In the genomic region with DNA sequence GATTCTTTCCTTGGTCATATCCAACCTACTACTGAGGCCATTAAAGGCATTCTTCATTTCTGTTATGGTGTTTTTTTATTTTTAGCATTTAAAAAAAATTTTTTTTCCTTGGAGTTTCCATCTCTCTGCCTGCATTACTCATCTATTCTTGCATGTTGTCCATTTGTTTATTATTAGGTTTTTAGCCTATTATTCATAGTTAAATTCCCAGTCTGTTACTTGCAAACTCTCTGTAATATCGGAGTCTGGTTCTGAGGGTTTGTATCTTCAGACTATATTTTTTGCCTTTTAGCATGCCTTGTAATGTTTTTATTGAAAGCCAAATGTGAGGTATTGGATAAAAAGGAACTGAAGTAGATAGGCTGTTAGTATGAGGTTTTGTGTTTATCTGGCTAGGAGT, we compare ENCODE assay signal across 14 cellular contexts.
"Had no signal": no experiment of that assay in that cellular context is flagged by ENCODE, and none has a peak within 500 bp of the region (broad histone marks: within the 10 kb centered on the region; RNA-seq: fewer than 3 reads in every experiment).

No MANE protein-coding gene starts in this region.

- H3K27me3 Mint-ChIP-seq: activated CD4-positive, alpha-beta T cell treated with anti-CD3 and anti-CD28 coated beads, Interleukin-2, amount 10 ng/mL, durations not matched to agents 7 days and 5 days had no signal

- H3K4me1 Mint-ChIP-seq: activated CD4-positive, alpha-beta T cell treated with anti-CD3 and anti-CD28 coated beads, Interleukin-2, amount 10 ng/mL, durations not matched to agents 7 days and 5 days; nephron progenitor cell had no signal

- H3K4me1 ChIP-seq: right lobe of liver, tibial nerve, uterus had no signal

- H3K4me3 ChIP-seq: right lobe of liver, tibial nerve, uterus had no signal

- H3K36me3 ChIP-seq: right lobe of liver, tibial nerve, uterus had no signal

- H3K4me3 Mint-ChIP-seq: activated CD4-positive, alpha-beta T cell treated with anti-CD3 and anti-CD28 coated beads, Interleukin-2, amount 10 ng/mL, durations not matched to agents 7 days and 5 days; nephron progenitor cell had no signal

- DNase-seq: activated CD4-positive, alpha-beta T cell treated with anti-CD3 and anti-CD28 coated beads, Interleukin-2, amount 10 ng/mL, durations not matched to agents 7 days and 5 days; activated CD8-positive, alpha-beta memory T cell treated with anti-CD3 and anti-CD28 coated beads, Interleukin-2, amount 50 U/mL, for 48 hours; activated naive CD4-positive, alpha-beta T cell treated with Interleukin-2 at 50 U/mL for 16 hours; aorta; hypothalamus; left ventricle myocardium superior; mesendoderm; nephron progenitor cell; right lobe of liver; stimulated activated CD4-positive, alpha-beta T cell treated with anti-CD3 and anti-CD28 coated beads, Interleukin-1b, Interleukin-23, amount 100 ng/mL, for 48 hours; uterus had no signal

- H3K27me3 ChIP-seq: right lobe of liver, tibial nerve, uterus had no signal

- FAIRE-seq: bronchial epithelial cell, TTC549 had no signal

- H3K27ac ChIP-seq: right lobe of liver, tibial nerve, uterus had no signal

- H3K27ac Mint-ChIP-seq: activated CD4-positive, alpha-beta T cell treated with anti-CD3 and anti-CD28 coated beads, Interleukin-2, amount 10 ng/mL, durations not matched to agents 7 days and 5 days; nephron progenitor cell had no signal

- H3K9me3 ChIP-seq: right lobe of liver, uterus had no signal

- ATAC-seq: left ventricle myocardium superior, right lobe of liver had no signal
